In the genomic region with DNA sequence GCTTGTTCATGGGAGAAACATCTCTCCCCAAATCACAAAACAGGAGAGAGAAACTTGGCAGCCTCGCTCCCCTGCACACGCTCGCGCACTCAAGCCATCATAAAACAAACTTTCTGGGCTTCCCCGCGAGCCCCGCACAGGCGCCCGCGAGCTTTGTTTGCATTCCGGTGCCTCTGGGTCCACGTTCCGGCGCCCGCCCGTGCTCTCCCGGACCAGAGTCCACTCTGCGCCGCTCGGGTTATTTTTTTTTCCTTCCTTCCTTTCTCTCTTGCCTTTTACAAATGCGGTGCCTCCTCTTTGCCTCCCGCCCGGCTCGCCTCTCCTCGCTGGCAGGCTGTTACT, we compare ENCODE assay signal across 8 cellular contexts. TPM values are rescaled to one million over a fixed set of nuclear protein-coding genes. Genes with fewer than 3 reads are reported as not detected.
DNase-seq lines count a peak whose midpoint lies in the region; ATAC-seq and TF ChIP-seq lines count a peak whose summit lies in the region.

No MANE protein-coding gene starts in this region.

- ATAC-seq in HG02678 (IDR thresholded peaks at IDR 0.05; ENCODE audit: unreplicated experiment) (peak; percentile 23), SK-N-SH treated with all-trans-retinoic acid at 6 μM for 48 hours (peak; percentile 48), foreskin keratinocyte (peak; percentile 23)

- DNase-seq in GM12865 (ENCODE audit: low read depth) (no peak), foreskin keratinocyte (no peak), retinal pigment epithelial cell (ENCODE audit: low read depth) (no peak), pons (ENCODE audit: low spot score) (no peak), SKM-1 treated with dmso at 0.1 percent for 144 hours (lab: John Stamatoyannopoulos, UW; ENCODE audit: unreplicated experiment) (no peak), NCI-H2029 (lab: John Stamatoyannopoulos, UW) (no peak)

- peaks cover 16% of the 10 kb centered on the region for H3K4me1 ChIP-seq in foreskin keratinocyte

- H3K27ac ChIP-seq in foreskin keratinocyte: peak overlapping the region; percentile 77

- TF ChIP-seq CTCF in GM12865 (IDR thresholded peaks at IDR 0.05; ENCODE audit: insufficient read depth, low read depth, low read length, missing control alignments) (no peak), foreskin keratinocyte (conservative IDR thresholded peaks at IDR 0.05) (no peak), retinal pigment epithelial cell (conservative IDR thresholded peaks at IDR 0.05; ENCODE audit: low read depth, low read length) (no peak)

- no peaks in the 10 kb centered on the region for H3K27me3 ChIP-seq in foreskin keratinocyte

- H3K4me3 ChIP-seq in GM12865 (ENCODE audit: low read depth, low read length) (peak overlapping the region; percentile 60), retinal pigment epithelial cell (ENCODE audit: low read length) (peak overlapping the region; percentile 73)

TF ChIP-seq in SK-N-SH treated with all-trans-retinoic acid at 6 μM for 48 hours, 23 proteins besides CTCF, POLR2A, EP300 and RAD21:
- no peak for TF ChIP-seq ZC3H10 (CRISPR knock-in tag; IDR thresholded peaks at IDR 0.05)
- TF ChIP-seq, protein P1, sequence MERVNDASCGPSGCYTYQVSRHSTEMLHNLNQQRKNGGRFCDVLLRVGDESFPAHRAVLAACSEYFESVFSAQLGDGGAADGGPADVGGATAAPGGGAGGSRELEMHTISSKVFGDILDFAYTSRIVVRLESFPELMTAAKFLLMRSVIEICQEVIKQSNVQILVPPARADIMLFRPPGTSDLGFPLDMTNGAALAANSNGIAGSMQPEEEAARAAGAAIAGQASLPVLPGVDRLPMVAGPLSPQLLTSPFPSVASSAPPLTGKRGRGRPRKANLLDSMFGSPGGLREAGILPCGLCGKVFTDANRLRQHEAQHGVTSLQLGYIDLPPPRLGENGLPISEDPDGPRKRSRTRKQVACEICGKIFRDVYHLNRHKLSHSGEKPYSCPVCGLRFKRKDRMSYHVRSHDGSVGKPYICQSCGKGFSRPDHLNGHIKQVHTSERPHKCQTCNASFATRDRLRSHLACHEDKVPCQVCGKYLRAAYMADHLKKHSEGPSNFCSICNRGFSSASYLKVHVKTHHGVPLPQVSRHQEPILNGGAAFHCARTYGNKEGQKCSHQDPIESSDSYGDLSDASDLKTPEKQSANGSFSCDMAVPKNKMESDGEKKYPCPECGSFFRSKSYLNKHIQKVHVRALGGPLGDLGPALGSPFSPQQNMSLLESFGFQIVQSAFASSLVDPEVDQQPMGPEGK (CRISPR knock-in tag; IDR thresholded peaks at IDR 0.05; ENCODE audit: borderline replicate concordance): no peak
- TF ChIP-seq, protein P2, sequence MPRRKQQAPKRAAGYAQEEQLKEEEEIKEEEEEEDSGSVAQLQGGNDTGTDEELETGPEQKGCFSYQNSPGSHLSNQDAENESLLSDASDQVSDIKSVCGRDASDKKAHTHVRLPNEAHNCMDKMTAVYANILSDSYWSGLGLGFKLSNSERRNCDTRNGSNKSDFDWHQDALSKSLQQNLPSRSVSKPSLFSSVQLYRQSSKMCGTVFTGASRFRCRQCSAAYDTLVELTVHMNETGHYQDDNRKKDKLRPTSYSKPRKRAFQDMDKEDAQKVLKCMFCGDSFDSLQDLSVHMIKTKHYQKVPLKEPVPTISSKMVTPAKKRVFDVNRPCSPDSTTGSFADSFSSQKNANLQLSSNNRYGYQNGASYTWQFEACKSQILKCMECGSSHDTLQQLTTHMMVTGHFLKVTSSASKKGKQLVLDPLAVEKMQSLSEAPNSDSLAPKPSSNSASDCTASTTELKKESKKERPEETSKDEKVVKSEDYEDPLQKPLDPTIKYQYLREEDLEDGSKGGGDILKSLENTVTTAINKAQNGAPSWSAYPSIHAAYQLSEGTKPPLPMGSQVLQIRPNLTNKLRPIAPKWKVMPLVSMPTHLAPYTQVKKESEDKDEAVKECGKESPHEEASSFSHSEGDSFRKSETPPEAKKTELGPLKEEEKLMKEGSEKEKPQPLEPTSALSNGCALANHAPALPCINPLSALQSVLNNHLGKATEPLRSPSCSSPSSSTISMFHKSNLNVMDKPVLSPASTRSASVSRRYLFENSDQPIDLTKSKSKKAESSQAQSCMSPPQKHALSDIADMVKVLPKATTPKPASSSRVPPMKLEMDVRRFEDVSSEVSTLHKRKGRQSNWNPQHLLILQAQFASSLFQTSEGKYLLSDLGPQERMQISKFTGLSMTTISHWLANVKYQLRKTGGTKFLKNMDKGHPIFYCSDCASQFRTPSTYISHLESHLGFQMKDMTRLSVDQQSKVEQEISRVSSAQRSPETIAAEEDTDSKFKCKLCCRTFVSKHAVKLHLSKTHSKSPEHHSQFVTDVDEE (CRISPR knock-in tag; IDR thresholded peaks at IDR 0.05): no peak
- no peak for TF ChIP-seq BACH2 (CRISPR knock-in tag; IDR thresholded peaks at IDR 0.05; ENCODE audit: borderline replicate concordance)
- TF ChIP-seq, protein P3, sequence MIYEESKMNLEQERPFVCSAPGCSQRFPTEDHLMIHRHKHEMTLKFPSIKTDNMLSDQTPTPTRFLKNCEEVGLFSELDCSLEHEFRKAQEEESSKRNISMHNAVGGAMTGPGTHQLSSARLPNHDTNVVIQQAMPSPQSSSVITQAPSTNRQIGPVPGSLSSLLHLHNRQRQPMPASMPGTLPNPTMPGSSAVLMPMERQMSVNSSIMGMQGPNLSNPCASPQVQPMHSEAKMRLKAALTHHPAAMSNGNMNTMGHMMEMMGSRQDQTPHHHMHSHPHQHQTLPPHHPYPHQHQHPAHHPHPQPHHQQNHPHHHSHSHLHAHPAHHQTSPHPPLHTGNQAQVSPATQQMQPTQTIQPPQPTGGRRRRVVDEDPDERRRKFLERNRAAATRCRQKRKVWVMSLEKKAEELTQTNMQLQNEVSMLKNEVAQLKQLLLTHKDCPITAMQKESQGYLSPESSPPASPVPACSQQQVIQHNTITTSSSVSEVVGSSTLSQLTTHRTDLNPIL (CRISPR knock-in tag; IDR thresholded peaks at IDR 0.05; ENCODE audit: low read depth): no peak
- TF ChIP-seq ZNF565 (CRISPR knock-in tag; conservative IDR thresholded peaks at IDR 0.05; ENCODE audit: low read depth): no peak
- TF ChIP-seq CSDC2 (CRISPR knock-in tag; IDR thresholded peaks at IDR 0.05): no peak
- no peak for TF ChIP-seq TOX (CRISPR knock-in tag; IDR thresholded peaks at IDR 0.05; ENCODE audit: borderline replicate concordance)
- no peak for TF ChIP-seq PPARA (CRISPR knock-in tag; IDR thresholded peaks at IDR 0.05; ENCODE audit: borderline replicate concordance)
- TF ChIP-seq, protein P4, sequence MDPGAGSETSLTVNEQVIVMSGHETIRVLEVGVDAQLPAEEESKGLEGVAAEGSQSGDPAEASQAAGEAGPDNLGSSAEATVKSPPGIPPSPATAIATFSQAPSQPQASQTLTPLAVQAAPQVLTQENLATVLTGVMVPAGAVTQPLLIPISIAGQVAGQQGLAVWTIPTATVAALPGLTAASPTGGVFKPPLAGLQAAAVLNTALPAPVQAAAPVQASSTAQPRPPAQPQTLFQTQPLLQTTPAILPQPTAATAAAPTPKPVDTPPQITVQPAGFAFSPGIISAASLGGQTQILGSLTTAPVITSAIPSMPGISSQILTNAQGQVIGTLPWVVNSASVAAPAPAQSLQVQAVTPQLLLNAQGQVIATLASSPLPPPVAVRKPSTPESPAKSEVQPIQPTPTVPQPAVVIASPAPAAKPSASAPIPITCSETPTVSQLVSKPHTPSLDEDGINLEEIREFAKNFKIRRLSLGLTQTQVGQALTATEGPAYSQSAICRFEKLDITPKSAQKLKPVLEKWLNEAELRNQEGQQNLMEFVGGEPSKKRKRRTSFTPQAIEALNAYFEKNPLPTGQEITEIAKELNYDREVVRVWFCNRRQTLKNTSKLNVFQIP (CRISPR knock-in tag; IDR thresholded peaks at IDR 0.05; ENCODE audit: borderline replicate concordance, low read depth): no peak
- no peak for TF ChIP-seq ZNF70 (CRISPR knock-in tag; IDR thresholded peaks at IDR 0.05)
- no peak for TF ChIP-seq RARB (CRISPR knock-in tag; IDR thresholded peaks at IDR 0.05)
- TF ChIP-seq ESRRG (CRISPR knock-in tag; IDR thresholded peaks at IDR 0.05): no peak
- TF ChIP-seq ISL1 (CRISPR knock-in tag; IDR thresholded peaks at IDR 0.05): no peak
- no peak for TF ChIP-seq ZFP3 (CRISPR knock-in tag; IDR thresholded peaks at IDR 0.05)
- no peak for TF ChIP-seq SNAI2 (CRISPR knock-in tag; IDR thresholded peaks at IDR 0.05)
- TF ChIP-seq ZNF8 (CRISPR knock-in tag; IDR thresholded peaks at IDR 0.05): no peak
- no peak for TF ChIP-seq OSR1 (CRISPR knock-in tag; IDR thresholded peaks at IDR 0.05)

RNA-seq across cellular contexts. Expression of a gene that starts 0.4 kb away (rescaled TPM):
- total RNA-seq in foreskin keratinocyte: 9.6 and 11.2 TPM in 2 replicates
- polyA plus RNA-seq in foreskin keratinocyte: 1.3 TPM in 2 replicates
